Comparison of ENCODE assay signal across 19 cellular contexts in genomic region chr10:561721-562120, GRCh38.
"Had no signal": no experiment of that assay in that cellular context is flagged by ENCODE, and none has a peak within 500 bp of the region (broad histone marks: within the 10 kb centered on the region; RNA-seq: fewer than 3 reads in every experiment).

No MANE protein-coding gene starts in this region.

- H3K36me3 ChIP-seq: breast epithelium, esophagus squamous epithelium, right lobe of liver, spleen, tibial nerve had no signal

- H3K36me3 Mint-ChIP-seq: activated naive CD8-positive, alpha-beta T cell treated with anti-CD3 and anti-CD28 coated beads, Interleukin-2, amount 10 ng/mL, durations not matched to agents 7 days and 5 days; natural killer cell had no signal

- H3K27me3 ChIP-seq: breast epithelium, dorsolateral prefrontal cortex, esophagus squamous epithelium, right lobe of liver, tibial nerve had no signal

- H3K4me3 ChIP-seq: breast epithelium, dorsolateral prefrontal cortex, esophagus squamous epithelium, lung, psoas muscle, right lobe of liver, spleen, tibial nerve had no signal

- H3K27ac ChIP-seq: breast epithelium, psoas muscle, right lobe of liver, spleen, tibial nerve had no signal

- H3K9me3 Mint-ChIP-seq: activated naive CD8-positive, alpha-beta T cell treated with anti-CD3 and anti-CD28 coated beads, Interleukin-2, amount 10 ng/mL, durations not matched to agents 7 days and 5 days; natural killer cell had no signal

- ATAC-seq: left cardiac atrium; natural killer cell; psoas muscle; right lobe of liver; stimulated activated naive B cell treated with anti-CD40 and anti-IgM and Interleukin-4, amounts not matched to agents 10 μg/mL and 1 μg/mL and 100 μg/mL, for 72 hours had no signal

- H3K27ac Mint-ChIP-seq: activated CD4-positive, alpha-beta memory T cell treated with anti-CD3 and anti-CD28 coated beads for 36 hours; activated naive CD8-positive, alpha-beta T cell treated with anti-CD3 and anti-CD28 coated beads, Interleukin-2, amount 10 ng/mL, durations not matched to agents 7 days and 5 days; natural killer cell; stimulated activated naive B cell treated with anti-CD40 and anti-IgM and Interleukin-4, amounts not matched to agents 10 μg/mL and 1 μg/mL and 100 μg/mL, for 72 hours had no signal

- H3K4me3 Mint-ChIP-seq: activated CD4-positive, alpha-beta memory T cell treated with anti-CD3 and anti-CD28 coated beads for 36 hours; activated naive CD8-positive, alpha-beta T cell treated with anti-CD3 and anti-CD28 coated beads, Interleukin-2, amount 10 ng/mL, durations not matched to agents 7 days and 5 days; natural killer cell; stimulated activated naive B cell treated with anti-CD40 and anti-IgM and Interleukin-4, amounts not matched to agents 10 μg/mL and 1 μg/mL and 100 μg/mL, for 72 hours had no signal

- H3K9me3 ChIP-seq: breast epithelium, psoas muscle, right lobe of liver had no signal

- H3K27me3 Mint-ChIP-seq: activated naive CD8-positive, alpha-beta T cell treated with anti-CD3 and anti-CD28 coated beads, Interleukin-2, amount 10 ng/mL, durations not matched to agents 7 days and 5 days had no signal

- H3K4me1 ChIP-seq: breast epithelium had no signal

- DNase-seq: activated CD4-positive, alpha-beta memory T cell treated with anti-CD3 and anti-CD28 coated beads for 36 hours; activated CD4-positive, alpha-beta T cell treated with anti-CD3 and anti-CD28 coated beads for 1 hour; activated naive CD8-positive, alpha-beta T cell treated with anti-CD3 and anti-CD28 coated beads, Interleukin-2, amount 10 ng/mL, durations not matched to agents 7 days and 5 days; activated T-cell treated with anti-CD3 and anti-CD28 coated beads, Interleukin-2, amount 50 U/mL, for 48 hours; anterior cingulate cortex; esophagus squamous epithelium; foreskin fibroblast; left cardiac atrium; natural killer cell; occipital lobe; psoas muscle; right lobe of liver; spleen; stimulated activated CD4-positive, alpha-beta T cell treated with anti-CD3 and anti-CD28 coated beads, Interleukin-1b, Interleukin-23, amount 100 ng/mL, for 48 hours; stimulated activated naive B cell treated with anti-CD40 and anti-IgM and Interleukin-4, amounts not matched to agents 10 μg/mL and 1 μg/mL and 100 μg/mL, for 72 hours had no signal

- H3K4me1 Mint-ChIP-seq: activated naive CD8-positive, alpha-beta T cell treated with anti-CD3 and anti-CD28 coated beads, Interleukin-2, amount 10 ng/mL, durations not matched to agents 7 days and 5 days; natural killer cell had no signal
